Comparison of ENCODE assay signal across 8 cellular contexts in the genomic region with DNA sequence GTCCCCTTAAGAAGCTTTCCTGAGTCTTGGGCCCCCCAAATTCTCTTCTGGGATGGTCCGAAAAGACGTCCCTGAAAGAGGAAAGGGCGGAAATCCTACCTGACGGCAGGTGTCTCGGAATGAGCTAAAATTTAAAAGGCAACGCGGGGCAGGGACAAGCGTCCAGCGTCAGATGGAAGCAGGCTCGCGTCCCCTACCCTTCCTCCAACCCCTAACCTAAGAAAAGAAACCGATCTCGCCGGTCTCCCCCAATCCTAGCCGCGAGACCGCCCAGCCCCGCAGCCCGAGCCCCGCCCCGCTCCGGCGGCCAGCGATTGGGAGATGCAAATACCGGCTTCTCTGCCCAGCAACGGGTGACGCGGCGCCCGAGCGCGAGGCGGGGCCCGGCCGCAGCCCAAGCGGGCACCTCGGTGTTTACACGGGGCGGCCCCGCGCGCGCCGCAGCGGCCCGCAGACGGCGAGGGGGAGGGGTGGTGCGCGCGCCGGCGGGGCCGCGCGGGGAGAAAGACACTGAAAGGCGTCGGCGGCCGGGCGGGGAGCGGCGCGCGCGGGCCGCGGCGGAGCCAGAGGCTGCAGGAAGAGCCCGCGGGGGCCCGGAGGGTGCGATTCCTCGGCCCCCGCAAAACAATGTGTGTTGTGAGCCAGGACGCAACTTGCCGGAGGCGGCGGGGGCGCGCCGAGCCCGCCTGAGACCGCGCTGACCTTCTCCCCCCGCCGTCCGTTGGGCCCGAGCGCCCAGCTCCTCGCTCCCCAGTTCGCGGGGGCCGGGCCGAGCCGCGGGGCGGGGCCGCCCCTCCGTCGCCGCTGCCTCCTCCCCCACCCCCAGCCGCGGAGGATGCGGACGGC. TPM values are rescaled to one million over a fixed set of nuclear protein-coding genes. Genes with fewer than 3 reads are reported as not detected.
DNase-seq lines count a peak whose midpoint lies in the region; ATAC-seq, FAIRE-seq and TF ChIP-seq lines count a peak whose summit lies in the region.

Gene SOX12 (plus strand): TSS at position 510 of the 846 bp plus-strand sequence. CDS start 373 bp downstream, outside the sequence.

- intact Hi-C loops in left ventricle myocardium superior (cut with micrococcal nuclease), result no loop called here
- intact Hi-C loops in psoas muscle (cut with DNase I), result no loop called here

- H3K36me3 Mint-ChIP-seq in T-helper 17 cell (ENCODE audit: low read depth), result no peaks in the 10 kb centered on the region

- peak; percentile 79 for TF ChIP-seq POLR2A in GM18505 (IDR thresholded peaks at IDR 0.05; ENCODE audit: borderline replicate concordance, extremely low read depth, insufficient read depth, insufficient read length)

- ATAC-seq in GM18505 (IDR thresholded peaks at IDR 0.05; ENCODE audit: unreplicated experiment) (peak; percentile 71), HG02943 (IDR thresholded peaks at IDR 0.05; ENCODE audit: low read depth, unreplicated experiment) (peak; percentile 62), T-helper 17 cell (peak; percentile 80), left ventricle myocardium superior (peak; percentile 76), psoas muscle (peak; percentile 86 to 92 (median 88))

- no peaks in the 10 kb centered on the region for H3K9me3 ChIP-seq in T-helper 17 cell (ENCODE audit: control insufficient read depth, low read length, poor library complexity, severe bottlenecking)
- H3K9me3 ChIP-seq in psoas muscle, result no peaks in the 10 kb centered on the region

- peaks cover 11% of the 10 kb centered on the region for H3K4me1 Mint-ChIP-seq in T-helper 17 cell

- H3K4me3 Mint-ChIP-seq in T-helper 17 cell, result peak within 1 kb of the TSS; percentile 91

- H3K4me3 ChIP-seq in psoas muscle, result peak within 1 kb of the TSS; percentile 70

- no peaks in the 10 kb centered on the region for H3K27me3 ChIP-seq in psoas muscle (ENCODE audit: insufficient read depth in 3 of 3, low read length in 2 of 3)

- DNase-seq in NCI-H187 (lab: John Stamatoyannopoulos, UW) (peak; percentile 74 to 96), T-helper 17 cell (peak; percentile 94 to 98 (median 96)), anterior cingulate cortex (lab: John Stamatoyannopoulos, UW) (peak; percentile 48 to 100 (median 96)), left ventricle myocardium superior (peak; percentile 99), psoas muscle (peak; percentile 97), urothelium cell line (ENCODE audit: low spot score) (peak; percentile 92)

- H3K27me3 Mint-ChIP-seq in T-helper 17 cell, result no peaks in the 10 kb centered on the region

- 0 to 1% (median 0%) methylated on average over 51 to 106 of the region's 106 CpGs for WGBS in psoas muscle, 3 donors

- H3K27ac ChIP-seq in psoas muscle, result peak within 1 kb of the TSS; percentile 79

- peak; percentile 20 for FAIRE-seq in urothelium cell line (lab: Jason Lieb, UNC)

- peak within 1 kb of the TSS; percentile 43 for H3K27ac Mint-ChIP-seq in T-helper 17 cell

- peaks cover 0 to 5% of the 10 kb centered on the region in 2 donors for H3K36me3 ChIP-seq in psoas muscle (ENCODE audit: insufficient read depth in 1 of 2, low read depth in 1 of 2)

- H3K4me1 ChIP-seq in psoas muscle, result peaks cover 5% of the 10 kb centered on the region

- no peak for TF ChIP-seq CTCF in psoas muscle (IDR thresholded peaks at IDR 0.05)

RNA-seq across cellular contexts. Expression of gene SOX12, which starts in this region (rescaled TPM):
- total RNA-seq in T-helper 17 cell, result 1 to 10 TPM; 5.2 to 8.3 TPM
- total RNA-seq in left ventricle myocardium superior, result 18.3 TPM
- total RNA-seq in psoas muscle, result 1 to 10 TPM; 1.2 to 5.7 (median 5.2) TPM
- 1 to 10 TPM; 1.9 to 3.6 (median 2.3) TPM for polyA plus RNA-seq in psoas muscle

Comparison
In these comparisons a context has a peak if more than half of its experiments do, and no peak if none do; other contexts are left out.
1. Peak in every context shown above with its lines: DNase-seq, ATAC-seq, H3K4me3 ChIP-seq and H3K27ac ChIP-seq.